10 cellular contexts compared by ENCODE assay signal in the genomic region with DNA sequence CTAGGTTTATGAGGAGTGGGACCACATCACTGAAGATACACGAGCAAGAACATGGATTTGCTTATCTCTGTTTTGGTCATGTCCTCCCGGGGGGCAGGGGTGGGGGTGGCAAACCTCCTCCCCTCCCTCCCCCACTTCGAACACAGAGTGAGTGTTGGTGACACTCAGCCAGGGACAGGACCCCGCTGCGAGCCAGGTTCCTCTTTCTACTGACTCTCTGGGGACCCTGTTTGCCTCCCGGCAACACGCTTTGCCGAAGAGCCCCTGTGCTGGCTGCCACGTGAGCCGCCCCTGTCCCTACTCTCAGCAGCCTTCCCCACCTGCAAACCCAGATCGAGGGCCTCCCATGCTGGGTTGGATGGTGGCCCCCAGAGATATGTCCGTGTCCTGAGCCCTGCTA. TPM values are rescaled to one million over a fixed set of nuclear protein-coding genes. Genes with fewer than 3 reads are reported as not detected.
DNase-seq lines count a peak whose midpoint lies in the region; ATAC-seq and TF ChIP-seq lines count a peak whose summit lies in the region.
"Had no signal": no experiment of that assay in that cellular context is flagged by ENCODE, and none has a peak within 500 bp of the region (broad histone marks: within the 10 kb centered on the region; RNA-seq: fewer than 3 reads in every experiment).

No MANE protein-coding gene starts in this region.

- H3K9me3 ChIP-seq in OCI-LY1 (ENCODE audit: low read length): no peaks in the 10 kb centered on the region
- H3K9me3 ChIP-seq in parathyroid adenoma (ENCODE audit: control insufficient read depth, low read length): no peaks in the 10 kb centered on the region

- H3K9ac ChIP-seq in OCI-LY1 (ENCODE audit: low read length): peak overlapping the region; percentile 59
- H3K9ac ChIP-seq in parathyroid adenoma: no peak overlapping the region

- peaks cover 31% of the 10 kb centered on the region for H3K4me1 Mint-ChIP-seq in activated CD4-positive, alpha-beta T cell treated with anti-CD3 and anti-CD28 coated beads for 36 hours
- H3K4me1 Mint-ChIP-seq: mesothelial cell of epicardium had no signal

- H3K27me3 ChIP-seq in OCI-LY1 (ENCODE audit: insufficient read depth, low read length) (no peaks in the 10 kb centered on the region), parathyroid adenoma (ENCODE audit: control insufficient read depth, insufficient read depth, low read length) (no peaks in the 10 kb centered on the region)

- H3K79me2 ChIP-seq in OCI-LY1 (ENCODE audit: insufficient read depth, low read length) (peaks cover 5% of the 10 kb centered on the region; the same call in 1 of the 2 replicates), parathyroid adenoma (no peaks in the 10 kb centered on the region)

- H3K4me1 ChIP-seq in OCI-LY1 (ENCODE audit: insufficient read depth, low read length, severe bottlenecking) (peaks cover 67% of the 10 kb centered on the region), parathyroid adenoma (no peaks in the 10 kb centered on the region)

- H3K27ac ChIP-seq in OCI-LY1 (ENCODE audit: low read depth, low read length, poor library complexity, severe bottlenecking) (peak overlapping the region; percentile 99), parathyroid adenoma (peak overlapping the region; percentile 19)
- H3K27ac ChIP-seq: coronary artery had no signal

- H3F3A ChIP-seq in OCI-LY1 (ENCODE audit: insufficient read depth, low read length): peaks cover 20% of the 10 kb centered on the region

- DNase-seq in activated CD4-positive, alpha-beta T cell treated with anti-CD3 and anti-CD28 coated beads for 36 hours: no peak
- DNase-seq in activated CD4-positive, alpha-beta T cell treated with anti-CD3 and anti-CD28 coated beads for 1 hour: no peak
- no peak for DNase-seq in kidney glomerular epithelial cell (lab: John Stamatoyannopoulos, UW)
- no peak for DNase-seq in activated gamma-delta T cell (lab: John Stamatoyannopoulos, UW)
- no peak for DNase-seq in sciatic nerve (ENCODE audit: low spot score)

- H3K4me3 ChIP-seq in OCI-LY1 (ENCODE audit: low read depth, low read length, poor library complexity, severe bottlenecking): no peak overlapping the region
- H3K4me3 ChIP-seq in parathyroid adenoma (ENCODE audit: low read depth, low read length): no peak overlapping the region
- H3K4me3 ChIP-seq: coronary artery had no signal

- POLR2A ChIA-PET in activated CD4-positive, alpha-beta T cell treated with anti-CD3 and anti-CD28 coated beads for 36 hours (lab: Charles Lee): no interaction called here

- no peaks in the 10 kb centered on the region for H4K20me1 ChIP-seq in OCI-LY1 (ENCODE audit: insufficient read depth, low read length)

- H3K27ac Mint-ChIP-seq in activated CD4-positive, alpha-beta T cell treated with anti-CD3 and anti-CD28 coated beads for 36 hours: peak overlapping the region; percentile 85
- H3K27ac Mint-ChIP-seq: mesothelial cell of epicardium had no signal

- no peak overlapping the region for H2AFZ ChIP-seq in OCI-LY1 (ENCODE audit: low read length)
- H2AFZ ChIP-seq in parathyroid adenoma: no peak overlapping the region

- H3K9me2 ChIP-seq in OCI-LY1 (ENCODE audit: low read depth, low read length): no peaks in the 10 kb centered on the region

- ATAC-seq in activated CD4-positive, alpha-beta T cell treated with anti-CD3 and anti-CD28 coated beads for 36 hours: no peak
- ATAC-seq in GM21786 (IDR thresholded peaks at IDR 0.05; ENCODE audit: unreplicated experiment) (peak; percentile 56), sciatic nerve (no peak)

- no peak overlapping the region for H3K4me3 Mint-ChIP-seq in activated CD4-positive, alpha-beta T cell treated with anti-CD3 and anti-CD28 coated beads for 36 hours
- H3K4me3 Mint-ChIP-seq: mesothelial cell of epicardium had no signal

- peaks cover 63% of the 10 kb centered on the region for H3K36me3 ChIP-seq in OCI-LY1 (ENCODE audit: insufficient read depth, low read length)
- no peaks in the 10 kb centered on the region for H3K36me3 ChIP-seq in parathyroid adenoma (ENCODE audit: control insufficient read depth, insufficient read depth, low read length)

- H3K4me2 ChIP-seq in OCI-LY1 (ENCODE audit: low read length) (peak overlapping the region; percentile 46), parathyroid adenoma (ENCODE audit: low read length) (no peak overlapping the region)

- intact Hi-C loops in activated CD4-positive, alpha-beta T cell treated with anti-CD3 and anti-CD28 coated beads for 36 hours (cut with DNase I, micrococcal nuclease): no loop called here
- intact Hi-C loops in sciatic nerve (cut with DNase I): no loop called here

- CTCF ChIA-PET in activated CD4-positive, alpha-beta T cell treated with anti-CD3 and anti-CD28 coated beads for 36 hours (lab: Charles Lee): no interaction called here

- peaks cover 20% of the 10 kb centered on the region for H3K36me3 Mint-ChIP-seq in activated CD4-positive, alpha-beta T cell treated with anti-CD3 and anti-CD28 coated beads for 36 hours (ENCODE audit: low read depth)
- H3K36me3 Mint-ChIP-seq: mesothelial cell of epicardium had no signal

- TF ChIP-seq CTCF in OCI-LY1 (IDR thresholded peaks at IDR 0.05; ENCODE audit: low read length): no peak
- TF ChIP-seq CTCF in parathyroid adenoma (IDR thresholded peaks at IDR 0.05): no peak

- H3K9me3 Mint-ChIP-seq in activated CD4-positive, alpha-beta T cell treated with anti-CD3 and anti-CD28 coated beads for 36 hours (ENCODE audit: low read depth): no peaks in the 10 kb centered on the region
- H3K9me3 Mint-ChIP-seq: mesothelial cell of epicardium had no signal

- H3K27me3 Mint-ChIP-seq in activated CD4-positive, alpha-beta T cell treated with anti-CD3 and anti-CD28 coated beads for 36 hours: no peaks in the 10 kb centered on the region

RNA-seq across cellular contexts. Expression of a gene that starts 34.7 kb away (rescaled TPM):
- total RNA-seq in activated CD4-positive, alpha-beta T cell treated with anti-CD3 and anti-CD28 coated beads for 36 hours: 10 to 100 TPM; 19.8 to 21.2 TPM
- 2.5 TPM for total RNA-seq in sciatic nerve
- total RNA-seq: mesothelial cell of epicardium had no signal

RNA-seq across cellular contexts. Expression of a gene that starts 49.5 kb away (rescaled TPM):
- total RNA-seq in activated CD4-positive, alpha-beta T cell treated with anti-CD3 and anti-CD28 coated beads for 36 hours: 10 to 100 TPM; 33.9 to 38.3 TPM
- 35.0 TPM for total RNA-seq in sciatic nerve
